ENCODE assay signal across 24 cellular contexts in genomic region chr13:61795580-61795979, GRCh38.
"Had no signal": no experiment of that assay in that cellular context is flagged by ENCODE, and none has a peak within 500 bp of the region (broad histone marks: within the 10 kb centered on the region; RNA-seq: fewer than 3 reads in every experiment).

No MANE protein-coding gene starts in this region.

- H3K9ac ChIP-seq: neural progenitor cell had no signal

- ATAC-seq: activated naive CD8-positive, alpha-beta T cell treated with anti-CD3 and anti-CD28 coated beads, Interleukin-2, amount 50 U/mL, for 24 hours; left lung; naive thymus-derived CD4-positive, alpha-beta T cell; stimulated activated naive B cell treated with anti-CD40 and anti-IgM and Interleukin-4, amounts not matched to agents 10 μg/mL and 1 μg/mL and 100 μg/mL, for 72 hours; upper lobe of right lung had no signal

- H3K27ac ChIP-seq: breast epithelium, esophagus squamous epithelium, left lung, neural progenitor cell, psoas muscle, upper lobe of right lung, WERI-Rb-1 had no signal

- H3K4me3 ChIP-seq: breast epithelium, esophagus squamous epithelium, left lung, neural progenitor cell, psoas muscle, upper lobe of right lung had no signal

- DNase-seq: activated CD4-positive, alpha-beta T cell treated with anti-CD3 and anti-CD28 coated beads for 1 hour; activated CD8-positive, alpha-beta memory T cell treated with anti-CD3 and anti-CD28 coated beads for 24 hours; activated CD8-positive, alpha-beta memory T cell treated with anti-CD3 and anti-CD28 coated beads, Interleukin-2, amount 50 U/mL, for 48 hours; activated effector memory CD4-positive, alpha-beta T cell treated with Interleukin-2 at 50 U/mL for 16 hours; activated naive CD4-positive, alpha-beta T cell treated with anti-CD3 and anti-CD28 coated beads, Interleukin-2, amount 10 ng/mL, durations not matched to agents 7 days and 5 days; activated naive CD8-positive, alpha-beta T cell treated with anti-CD3 and anti-CD28 coated beads, Interleukin-2, amount 50 U/mL, for 24 hours; activated T-cell treated with anti-CD3 and anti-CD28 coated beads, Interleukin-2, amount 50 U/mL, for 48 hours; anterior cingulate cortex; dermis blood vessel endothelial cell; effector memory CD4-positive, alpha-beta T cell; esophagus squamous epithelium; foreskin melanocyte; head of caudate nucleus; kidney; left lung; mesenchymal stem cell; naive thymus-derived CD4-positive, alpha-beta T cell; psoas muscle; stimulated activated naive B cell treated with anti-CD40 and anti-IgM and Interleukin-4, amounts not matched to agents 10 μg/mL and 1 μg/mL and 100 μg/mL, for 72 hours; upper lobe of right lung; WERI-Rb-1 had no signal

- H3K27me3 ChIP-seq: breast epithelium, esophagus squamous epithelium, left lung, neural progenitor cell, upper lobe of right lung had no signal

- H3K4me1 ChIP-seq: breast epithelium, esophagus squamous epithelium, left lung, neural progenitor cell, psoas muscle, upper lobe of right lung had no signal

- FAIRE-seq: endothelial cell of umbilical vein, kidney had no signal

- H3K9me3 ChIP-seq: breast epithelium, esophagus squamous epithelium, left lung, psoas muscle, upper lobe of right lung had no signal

- H2AFZ ChIP-seq: neural progenitor cell had no signal

- H3K4me2 ChIP-seq: neural progenitor cell had no signal

- H3K36me3 ChIP-seq: breast epithelium, esophagus squamous epithelium, left lung, neural progenitor cell, upper lobe of right lung, WERI-Rb-1 had no signal
